In genomic region chr11:126282361-126282741, GRCh38 we compare ENCODE assay signal across 8 cellular contexts. TPM values are rescaled to one million over a fixed set of nuclear protein-coding genes. Genes with fewer than 3 reads are reported as not detected.
DNase-seq lines count a peak whose midpoint lies in the region; ATAC-seq, FAIRE-seq and TF ChIP-seq lines count a peak whose summit lies in the region.

No MANE protein-coding gene starts in this region.

- peak overlapping the region; percentile 85 for H3K27ac ChIP-seq in HepG2 (ENCODE audit: extremely low read length, insufficient read depth, low read length)

- no peaks in the 10 kb centered on the region for H3K27me3 ChIP-seq in HepG2 (ENCODE audit: control insufficient read depth in 1 of 2, insufficient read depth in 2 of 2, low read length in 2 of 2)

- TF ChIP-seq POLR2A in GM12892 (IDR thresholded peaks at IDR 0.05; ENCODE audit: low read depth, low read length) (no peak), HepG2 (IDR thresholded peaks at IDR 0.05; ENCODE audit: insufficient read depth in 1 of 2, low read depth in 2 of 2, low read length in 2 of 2) (no peak)

- TSS peak; percentile 75 for BruUV-seq in HepG2 (replicated peaks; lab: Mats Ljungman, UMichigan)

- H3K9me3 ChIP-seq in HepG2 (ENCODE audit: low read length): no peaks in the 10 kb centered on the region

- peak overlapping the region; percentile 90 for H3K9ac ChIP-seq in HepG2 (ENCODE audit: insufficient read depth, low read depth, low read length)

- H3K4me1 ChIP-seq in HepG2 (ENCODE audit: insufficient read depth, low read length): peaks cover 44% of the 10 kb centered on the region

- POLR2A ChIA-PET in HepG2 (lab: Yijun Ruan, JAX): interaction anchor here (1.2 to 1.7 kb wide), 3 partner anchors 11 to 22 kb away, joined by 3 to 19 read pairs (median 9); partner anchors contain the start of genes DCPS, FOXRED1 and SRPRA

- FAIRE-seq in GM12892 (lab: Jason Lieb, UNC) (peak; percentile 84), HepG2 (lab: Jason Lieb, UNC) (no peak)

- TF ChIP-seq EP300 in HepG2 (IDR thresholded peaks at IDR 0.05; ENCODE audit: low read depth in 2 of 2, low read length in 2 of 2) (no peak), HepG2 (CRISPR knock-in tag; IDR thresholded peaks at IDR 0.05; ENCODE audit: borderline replicate concordance) (no peak)

- TF ChIP-seq CTCF in HepG2 (CRISPR knock-in tag; IDR thresholded peaks at IDR 0.05): no peak

- in situ Hi-C loops in KBM-7 (cut with MboI; ENCODE audit: low pct_unique_long_range_greater_than_20kb, low sequenced_read_pairs) (no loop called here), HepG2 (cut with HindIII; ENCODE audit: extremely low pct_ligation_motif_present, low pct_unique_long_range_greater_than_20kb) (no loop called here)

- peak overlapping the region; percentile 87 to 96 (median 95) for H3K4me3 ChIP-seq in HepG2 (replicated peaks in 1 of 3; ENCODE audit: insufficient read depth in 1 of 3, low read depth in 2 of 3, low read length in 3 of 3)

- DNase-seq in GM12892 (ENCODE audit: insufficient read length) (no peak), KBM-7 (peak; percentile 64), ecto neural progenitor cell (ENCODE audit: low spot score) (peak; percentile 58), HepG2 (ENCODE audit: low spot score) (peak; percentile 18)
- DNase-seq in activated CD4-positive, alpha-beta T cell treated with anti-CD3 and anti-CD28 coated beads for 4 hours: peak; percentile 28 to 44
- peak; percentile 8 for DNase-seq in stimulated activated CD8-positive, alpha-beta memory T cell treated with anti-CD3 and anti-CD28 coated beads, Interleukin-12 subunit alpha, Interleukin-12 subunit beta, amount 100 ng/mL, for 4 hours (ENCODE audit: low read depth)

- WGBS in HepG2 (ENCODE audit: low lambda C conversion rate): 5% methylated on average over 7 of the region's 15 CpGs

- peak overlapping the region; percentile 96 for H3K4me2 ChIP-seq in HepG2 (ENCODE audit: low read depth, low read length)

- no peak for TF ChIP-seq RAD21 in HepG2 (CRISPR knock-in tag; IDR thresholded peaks at IDR 0.05)

- peak; percentile 76 for ATAC-seq in HepG2
- ATAC-seq in HG03025 (IDR thresholded peaks at IDR 0.05; ENCODE audit: low FRiP score, unreplicated experiment): no peak
- no peak for ATAC-seq in GM18858 (IDR thresholded peaks at IDR 0.05; ENCODE audit: unreplicated experiment)

- CTCF ChIA-PET in HepG2 (lab: Yijun Ruan, JAX; ENCODE audit: low intra/inter-chr PET ratio, low total read pairs): no interaction called here

- intact Hi-C loops in HepG2 (cut with micrococcal nuclease; ENCODE audit: unreplicated experiment): loop anchor here (2.0 kb wide), 1 partner anchor 14 kb away; the partner anchor contains the start of genes FOXRED1 and SRPRA

- H3K79me2 ChIP-seq in HepG2 (ENCODE audit: insufficient read depth, low read length): peaks cover 10% of the 10 kb centered on the region

- peaks cover 2 to 4% of the 10 kb centered on the region in 2 experiments; a peak in 1 of 5 replicates for H3K36me3 ChIP-seq in HepG2 (replicated peaks in 1 of 2; ENCODE audit: control insufficient read depth in 1 of 2, insufficient read depth in 2 of 2, low read length in 2 of 2)

- no peak overlapping the region for H2AFZ ChIP-seq in HepG2 (ENCODE audit: low read length)

- H4K20me1 ChIP-seq in HepG2 (ENCODE audit: insufficient read depth, low read length): no peaks in the 10 kb centered on the region

RNA-seq across cellular contexts. Expression of gene TIRAP, which starts 0.5 kb away (rescaled TPM):
- 4.3 TPM for polyA plus RNA-seq in GM12892 (2012; ENCODE audit: missing spikeins)
- total RNA-seq in HepG2 (2016; rRNA removed; fragmentation: Illumina TruSeq; extraction: Trizol): 5.4 and 6.2 TPM in 2 replicates
- total RNA-seq in HepG2 (2016; cell fraction: cytosol; rRNA removed; fragmentation: Illumina TruSeq; extraction: Trizol; ENCODE audit: low read depth): 1.8 and 1.9 TPM in 2 replicates
- total RNA-seq in HepG2 (2016; cell fraction: insoluble cytoplasmic fraction; rRNA removed; fragmentation: Illumina TruSeq; extraction: Trizol): 5.5 and 5.6 TPM in 2 replicates
- 4.3 TPM in 2 replicates for total RNA-seq in HepG2 (2016; cell fraction: membrane; rRNA removed; fragmentation: Illumina TruSeq; extraction: Trizol)
- total RNA-seq in HepG2 (2016; cell fraction: nucleus; rRNA removed; fragmentation: Illumina TruSeq; extraction: Trizol): 4.4 and 5.5 TPM in 2 replicates
- 5.7 and 7.0 TPM in 2 replicates for polyA plus RNA-seq in HepG2 (2011; rRNA removed)
- polyA plus RNA-seq in HepG2 (2011; cell fraction: cytosol; rRNA removed): 4.5 and 5.2 TPM in 2 replicates
- 9.1 and 10.8 TPM in 2 replicates for polyA plus RNA-seq in HepG2 (2011; cell fraction: nucleus; rRNA removed)
- 4.6 and 5.5 TPM in 2 replicates for polyA plus RNA-seq in HepG2 (2012)
- polyA plus RNA-seq in HepG2 (2016; cell fraction: cytosol; fragmentation: Illumina TruSeq; extraction: Trizol; ENCODE audit: low read depth): 1.6 and 1.8 TPM in 2 replicates
- polyA plus RNA-seq in HepG2 (2016; cell fraction: insoluble cytoplasmic fraction; fragmentation: Illumina TruSeq; extraction: Trizol; ENCODE audit: low read depth): 6.8 and 8.2 TPM in 2 replicates
- 3.3 and 3.8 TPM in 2 replicates for polyA plus RNA-seq in HepG2 (2016; cell fraction: membrane; fragmentation: Illumina TruSeq; extraction: Trizol; ENCODE audit: low read depth)
- 9.4 and 9.9 TPM in 2 replicates for polyA plus RNA-seq in HepG2 (2016; cell fraction: nucleus; fragmentation: Illumina TruSeq; extraction: Trizol; ENCODE audit: insufficient read depth, low read depth)
- polyA minus RNA-seq in HepG2 (2011; rRNA and poly(A)+ RNA removed; ENCODE audit: low replicate concordance): 14.2 and 15.0 TPM in 2 replicates
- polyA minus RNA-seq in HepG2 (2011; cell fraction: cytosol; rRNA and poly(A)+ RNA removed): 6.2 and 6.8 TPM in 2 replicates
- 5.8 and 10.1 TPM in 2 replicates for polyA minus RNA-seq in HepG2 (2011; cell fraction: nucleus; rRNA and poly(A)+ RNA removed)

RNA-seq across cellular contexts. Expression of gene FOXRED1, which starts 13.4 kb away (rescaled TPM):
- polyA plus RNA-seq in GM12892 (2012; ENCODE audit: missing spikeins): 30.1 TPM
- total RNA-seq in HepG2 (2016; rRNA removed; fragmentation: Illumina TruSeq; extraction: Trizol): 42.9 and 50.2 TPM in 2 replicates
- 13.0 and 13.3 TPM in 2 replicates for total RNA-seq in HepG2 (2016; cell fraction: cytosol; rRNA removed; fragmentation: Illumina TruSeq; extraction: Trizol; ENCODE audit: low read depth)
- 43.9 and 49.5 TPM in 2 replicates for total RNA-seq in HepG2 (2016; cell fraction: insoluble cytoplasmic fraction; rRNA removed; fragmentation: Illumina TruSeq; extraction: Trizol)
- total RNA-seq in HepG2 (2016; cell fraction: membrane; rRNA removed; fragmentation: Illumina TruSeq; extraction: Trizol): 16.4 and 18.0 TPM in 2 replicates
- 32.4 TPM in 2 replicates for total RNA-seq in HepG2 (2016; cell fraction: nucleus; rRNA removed; fragmentation: Illumina TruSeq; extraction: Trizol)
- 24.7 and 29.6 TPM in 2 replicates for polyA plus RNA-seq in HepG2 (2011; rRNA removed)
- 24.1 and 38.8 TPM in 2 replicates for polyA plus RNA-seq in HepG2 (2011; cell fraction: cytosol; rRNA removed)
- polyA plus RNA-seq in HepG2 (2011; cell fraction: nucleus; rRNA removed): 39.3 and 48.4 TPM in 2 replicates
- 15.5 and 27.9 TPM in 2 replicates for polyA plus RNA-seq in HepG2 (2012)
- 6.7 and 7.3 TPM in 2 replicates for polyA plus RNA-seq in HepG2 (2016; cell fraction: cytosol; fragmentation: Illumina TruSeq; extraction: Trizol; ENCODE audit: low read depth)
- polyA plus RNA-seq in HepG2 (2016; cell fraction: insoluble cytoplasmic fraction; fragmentation: Illumina TruSeq; extraction: Trizol; ENCODE audit: low read depth): 49.1 and 50.0 TPM in 2 replicates
- polyA plus RNA-seq in HepG2 (2016; cell fraction: membrane; fragmentation: Illumina TruSeq; extraction: Trizol; ENCODE audit: low read depth): 8.9 and 10.8 TPM in 2 replicates
- 95.9 and 96.9 TPM in 2 replicates for polyA plus RNA-seq in HepG2 (2016; cell fraction: nucleus; fragmentation: Illumina TruSeq; extraction: Trizol; ENCODE audit: insufficient read depth, low read depth)
- 40.2 and 50.7 TPM in 2 replicates for polyA minus RNA-seq in HepG2 (2011; rRNA and poly(A)+ RNA removed; ENCODE audit: low replicate concordance)
- 9.2 and 9.8 TPM in 2 replicates for polyA minus RNA-seq in HepG2 (2011; cell fraction: cytosol; rRNA and poly(A)+ RNA removed)
- 22.1 and 23.8 TPM in 2 replicates for polyA minus RNA-seq in HepG2 (2011; cell fraction: nucleus; rRNA and poly(A)+ RNA removed)

RNA-seq across cellular contexts. Expression of gene SRPRA, which starts 13.7 kb away (rescaled TPM):
- 74.4 TPM for polyA plus RNA-seq in GM12892 (2012; ENCODE audit: missing spikeins)
- 16.4 and 27.7 TPM in 2 replicates for total RNA-seq in HepG2 (2016; rRNA removed; fragmentation: Illumina TruSeq; extraction: Trizol)
- 2.7 and 3.2 TPM in 2 replicates for total RNA-seq in HepG2 (2016; cell fraction: cytosol; rRNA removed; fragmentation: Illumina TruSeq; extraction: Trizol; ENCODE audit: low read depth)
- 14.6 and 27.3 TPM in 2 replicates for total RNA-seq in HepG2 (2016; cell fraction: insoluble cytoplasmic fraction; rRNA removed; fragmentation: Illumina TruSeq; extraction: Trizol)
- total RNA-seq in HepG2 (2016; cell fraction: membrane; rRNA removed; fragmentation: Illumina TruSeq; extraction: Trizol): 8.0 and 10.6 TPM in 2 replicates
- 59.3 and 69.9 TPM in 2 replicates for total RNA-seq in HepG2 (2016; cell fraction: nucleus; rRNA removed; fragmentation: Illumina TruSeq; extraction: Trizol)
- polyA plus RNA-seq in HepG2 (2011; rRNA removed): 64.6 and 67.6 TPM in 2 replicates
- 67.4 and 74.4 TPM in 2 replicates for polyA plus RNA-seq in HepG2 (2011; cell fraction: cytosol; rRNA removed)
- 95.0 and 97.8 TPM in 2 replicates for polyA plus RNA-seq in HepG2 (2011; cell fraction: nucleus; rRNA removed)
- polyA plus RNA-seq in HepG2 (2012): 66.3 and 75.8 TPM in 2 replicates
- polyA plus RNA-seq in HepG2 (2016; cell fraction: cytosol; fragmentation: Illumina TruSeq; extraction: Trizol; ENCODE audit: low read depth): 4.3 and 4.8 TPM in 2 replicates
- 27.7 and 34.9 TPM in 2 replicates for polyA plus RNA-seq in HepG2 (2016; cell fraction: insoluble cytoplasmic fraction; fragmentation: Illumina TruSeq; extraction: Trizol; ENCODE audit: low read depth)
- 9.2 and 12.3 TPM in 2 replicates for polyA plus RNA-seq in HepG2 (2016; cell fraction: membrane; fragmentation: Illumina TruSeq; extraction: Trizol; ENCODE audit: low read depth)
- polyA plus RNA-seq in HepG2 (2016; cell fraction: nucleus; fragmentation: Illumina TruSeq; extraction: Trizol; ENCODE audit: insufficient read depth, low read depth): 133 TPM in 2 replicates
- polyA minus RNA-seq in HepG2 (2011; rRNA and poly(A)+ RNA removed; ENCODE audit: low replicate concordance): 87.4 and 136 TPM in 2 replicates
- polyA minus RNA-seq in HepG2 (2011; cell fraction: cytosol; rRNA and poly(A)+ RNA removed): 49.7 and 49.8 TPM in 2 replicates
- polyA minus RNA-seq in HepG2 (2011; cell fraction: nucleus; rRNA and poly(A)+ RNA removed): 135 and 143 TPM in 2 replicates

RNA-seq across cellular contexts. Expression of gene DCPS, which starts 21.5 kb away (rescaled TPM):
- 41.4 TPM for polyA plus RNA-seq in GM12892 (2012; ENCODE audit: missing spikeins)
- 21.9 and 24.1 TPM in 2 replicates for total RNA-seq in HepG2 (2016; rRNA removed; fragmentation: Illumina TruSeq; extraction: Trizol)
- 4.3 and 4.6 TPM in 2 replicates for total RNA-seq in HepG2 (2016; cell fraction: cytosol; rRNA removed; fragmentation: Illumina TruSeq; extraction: Trizol; ENCODE audit: low read depth)
- total RNA-seq in HepG2 (2016; cell fraction: insoluble cytoplasmic fraction; rRNA removed; fragmentation: Illumina TruSeq; extraction: Trizol): 20.7 and 23.2 TPM in 2 replicates
- 6.0 and 8.2 TPM in 2 replicates for total RNA-seq in HepG2 (2016; cell fraction: membrane; rRNA removed; fragmentation: Illumina TruSeq; extraction: Trizol)
- 10.8 and 11.7 TPM in 2 replicates for total RNA-seq in HepG2 (2016; cell fraction: nucleus; rRNA removed; fragmentation: Illumina TruSeq; extraction: Trizol)
- polyA plus RNA-seq in HepG2 (2011; rRNA removed): 20.7 and 22.5 TPM in 2 replicates
- 25.0 and 33.9 TPM in 2 replicates for polyA plus RNA-seq in HepG2 (2011; cell fraction: cytosol; rRNA removed)
- polyA plus RNA-seq in HepG2 (2011; cell fraction: nucleus; rRNA removed): 11.1 and 11.9 TPM in 2 replicates
- 12.9 and 13.5 TPM in 2 replicates for polyA plus RNA-seq in HepG2 (2012)
- 4.1 and 4.3 TPM in 2 replicates for polyA plus RNA-seq in HepG2 (2016; cell fraction: cytosol; fragmentation: Illumina TruSeq; extraction: Trizol; ENCODE audit: low read depth)
- polyA plus RNA-seq in HepG2 (2016; cell fraction: insoluble cytoplasmic fraction; fragmentation: Illumina TruSeq; extraction: Trizol; ENCODE audit: low read depth): 29.3 and 35.5 TPM in 2 replicates
- 5.8 and 6.4 TPM in 2 replicates for polyA plus RNA-seq in HepG2 (2016; cell fraction: membrane; fragmentation: Illumina TruSeq; extraction: Trizol; ENCODE audit: low read depth)
- 15.1 and 15.2 TPM in 2 replicates for polyA plus RNA-seq in HepG2 (2016; cell fraction: nucleus; fragmentation: Illumina TruSeq; extraction: Trizol; ENCODE audit: insufficient read depth, low read depth)
- 16.9 and 47.3 TPM in 2 replicates for polyA minus RNA-seq in HepG2 (2011; rRNA and poly(A)+ RNA removed; ENCODE audit: low replicate concordance)
- 5.5 and 10.6 TPM in 2 replicates for polyA minus RNA-seq in HepG2 (2011; cell fraction: cytosol; rRNA and poly(A)+ RNA removed)
- polyA minus RNA-seq in HepG2 (2011; cell fraction: nucleus; rRNA and poly(A)+ RNA removed): 7.1 and 7.6 TPM in 2 replicates
